In the genomic region with DNA sequence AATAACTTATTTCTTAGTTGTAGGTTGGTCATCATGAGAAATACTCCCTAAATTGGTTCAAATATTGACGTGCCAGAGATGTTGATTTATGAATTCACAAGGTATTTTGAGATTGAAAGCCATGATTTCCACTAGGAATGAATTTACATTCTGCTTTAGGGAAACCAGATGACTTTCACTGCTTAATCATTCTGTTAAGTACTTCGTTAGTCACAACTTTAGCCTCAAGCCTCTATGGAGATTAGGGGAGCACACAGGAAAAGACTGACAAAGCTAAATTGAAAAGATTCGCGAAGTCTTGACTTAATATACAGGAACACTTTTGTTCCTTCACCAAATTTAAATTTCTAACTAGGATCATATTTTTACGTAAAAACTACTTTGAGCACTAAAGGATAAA, we compare ENCODE assay signal across 17 cellular contexts.
"Had no signal": no experiment of that assay in that cellular context is flagged by ENCODE, and none has a peak within 500 bp of the region (broad histone marks: within the 10 kb centered on the region; RNA-seq: fewer than 3 reads in every experiment).

No MANE protein-coding gene starts in this region.

- H3K36me3 ChIP-seq: lower lobe of right lung, right atrium auricular region, tibial artery had no signal

- H3K4me2 ChIP-seq: hepatocyte had no signal

- H2AFZ ChIP-seq: hepatocyte had no signal

- H3K4me3 ChIP-seq: hepatocyte, lower lobe of right lung, right atrium auricular region, tibial artery had no signal

- H3K9me3 ChIP-seq: lower lobe of right lung, right atrium auricular region, tibial artery had no signal

- H3K79me2 ChIP-seq: hepatocyte had no signal

- H3K27ac ChIP-seq: hepatocyte, lower lobe of right lung, right atrium auricular region, tibial artery had no signal

- DNase-seq: activated CD4-positive, alpha-beta T cell treated with anti-CD3 and anti-CD28 coated beads, Interleukin-2, amount 10 ng/mL, durations not matched to agents 24 days and 14 days; activated CD8-positive, alpha-beta T cell treated with anti-CD3 and anti-CD28 coated beads, Interleukin-2, amount 10 ng/mL, durations not matched to agents 7 days and 5 days; activated naive CD4-positive, alpha-beta T cell treated with anti-CD3 and anti-CD28 coated beads, Interleukin-2, amount 10 ng/mL, durations not matched to agents 7 days and 5 days; activated naive CD8-positive, alpha-beta T cell treated with anti-CD3 and anti-CD28 coated beads, Interleukin-2, amount 50 U/mL, for 24 hours; activated T-cell treated with anti-CD3 and anti-CD28 coated beads, Interleukin-2, amount 50 U/mL, for 24 hours; anterior cingulate cortex; dermis blood vessel endothelial cell; effector memory CD4-positive, alpha-beta T cell; lower lobe of right lung; midbrain; nucleus accumbens; stimulated activated naive CD8-positive, alpha-beta T cell treated with anti-CD3 and anti-CD28 coated beads, Interleukin-15, Interleukin-2, amounts not matched to agents 100 U/mL and 50 U/mL, for 24 hours; substantia nigra; T-cell; tibial artery had no signal

- H3K27me3 ChIP-seq: hepatocyte, right atrium auricular region, tibial artery had no signal

- H3K4me1 ChIP-seq: lower lobe of right lung, right atrium auricular region, tibial artery had no signal
